In genomic region chr7:150866932-150867564, GRCh38 we compare ENCODE assay signal across 1 cellular context.
TF ChIP-seq lines count a peak whose summit lies in the region.

No MANE protein-coding gene starts in this region.

TF ChIP-seq in K562, 482 proteins besides CTCF, POLR2A, EP300 and RAD21:
- TF ChIP-seq EZH2 (IDR thresholded peaks at IDR 0.05; ENCODE audit: borderline replicate concordance, low read depth, low read length), result 0 out of 2 replicates have a peak, but pooled peaks have one; percentile 53
- no peak for TF ChIP-seq ZNF584 (CRISPR knock-in tag; IDR thresholded peaks at IDR 0.05; ENCODE audit: low read depth)
